In the genomic region with DNA sequence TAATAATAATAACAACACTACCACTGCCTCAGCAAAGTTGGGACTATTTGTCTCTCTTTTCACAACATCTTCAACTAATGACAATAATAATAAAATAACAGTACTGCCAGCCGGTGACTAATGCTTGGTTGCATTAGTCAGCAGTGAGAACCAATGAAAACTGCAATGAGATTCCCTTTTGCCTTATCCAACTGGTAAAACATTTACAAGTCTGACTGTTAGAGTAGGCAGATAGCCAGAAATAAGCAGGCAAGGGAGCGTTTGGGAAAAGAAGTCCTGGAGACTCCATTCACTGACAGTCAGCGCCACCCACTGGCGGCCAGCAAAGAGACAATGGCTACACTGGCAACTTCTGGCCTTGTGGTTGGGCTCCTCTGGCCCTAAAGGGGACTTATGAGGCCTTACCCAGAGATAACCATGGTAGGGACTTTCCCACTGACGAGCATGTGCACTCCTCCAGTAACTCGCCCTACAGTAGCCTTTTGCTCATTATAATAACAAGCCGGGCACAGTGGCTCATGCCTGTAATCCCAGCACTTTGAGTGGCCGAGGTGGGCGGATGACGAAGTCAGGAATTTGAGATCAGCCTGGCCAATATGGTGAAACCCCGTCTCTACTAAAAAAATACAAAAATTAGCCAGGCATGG, we compare ENCODE assay signal across 8 cellular contexts. TPM values are rescaled to one million over a fixed set of nuclear protein-coding genes. Genes with fewer than 3 reads are reported as not detected.
DNase-seq lines count a peak whose midpoint lies in the region; ATAC-seq, FAIRE-seq and TF ChIP-seq lines count a peak whose summit lies in the region.

No MANE protein-coding gene starts in this region.

- H3K27ac Mint-ChIP-seq in astrocyte (ENCODE audit: unreplicated experiment) = peak overlapping the region; percentile 98
- H3K27ac Mint-ChIP-seq in CD4-positive, alpha-beta T cell = no peak overlapping the region

- CTCF ChIA-PET in CD4-positive, alpha-beta T cell (lab: Charles Lee) = no interaction called here

- H3K4me1 ChIP-seq in astrocyte (ENCODE audit: insufficient read depth, low read length) = peaks cover 31% of the 10 kb centered on the region
- peaks cover 29% of the 10 kb centered on the region for H3K4me1 ChIP-seq in hepatocyte (ENCODE audit: insufficient read depth)
- H3K4me1 ChIP-seq in gastrocnemius medialis = peaks cover 10 to 23% of the 10 kb centered on the region in 2 donors

- H3K36me3 Mint-ChIP-seq in astrocyte (ENCODE audit: low read depth, unreplicated experiment) = no peaks in the 10 kb centered on the region
- H3K36me3 Mint-ChIP-seq in CD4-positive, alpha-beta T cell (ENCODE audit: low read depth) = peaks cover 7% of the 10 kb centered on the region

- peak overlapping the region; percentile 68 for H3K4me3 Mint-ChIP-seq in astrocyte (ENCODE audit: unreplicated experiment)
- H3K4me3 Mint-ChIP-seq in CD4-positive, alpha-beta T cell = no peak overlapping the region

- H3K27ac ChIP-seq in astrocyte (ENCODE audit: low read depth, low read length) (peak overlapping the region; percentile 98), hepatocyte (peak overlapping the region; percentile 74), gastrocnemius medialis (no peak overlapping the region)
- H3K27ac ChIP-seq in CD4-positive, alpha-beta T cell (ENCODE audit: low read depth, low read length) = no peak overlapping the region

- TF ChIP-seq CTCF in astrocyte (IDR thresholded peaks at IDR 0.05; ENCODE audit: insufficient read depth, low read depth, low read length) (peak; percentile 89), hepatocyte (IDR thresholded peaks at IDR 0.05; ENCODE audit: poor library complexity) (peak; percentile 85), gastrocnemius medialis (IDR thresholded peaks at IDR 0.05 in 4 of 5, conservative IDR thresholded peaks at IDR 0.05 in 1 of 5) (peak in 4 of 5 experiments; percentile 27 to 63 (median 60))
- TF ChIP-seq CTCF in CD4-positive, alpha-beta T cell (IDR thresholded peaks at IDR 0.05) = no peak

- POLR2A ChIA-PET in CD4-positive, alpha-beta T cell (lab: Charles Lee) = interaction anchor here (0.6 kb wide), 1 partner anchor 20 kb away, joined by 3 read pairs; no protein-coding TSS in a partner anchor

- in situ Hi-C loops in gastrocnemius medialis (cut with MboI; ENCODE audit: low sequenced_read_pairs in 4 of 4) = loop anchor here (25.0 kb wide), 2 partner anchors 333 to 358 kb away; a partner anchor contains a TSS

- 32% methylated on average over 11 of the region's 11 CpGs for WGBS in hepatocyte (ENCODE audit: low lambda C conversion rate, missing lambda C conversion rate)

- TF ChIP-seq POLR2A in gastrocnemius medialis (IDR thresholded peaks at IDR 0.05) = no peak

- H3K4me3 ChIP-seq in astrocyte (ENCODE audit: insufficient read depth, low read depth, low read length) (peak overlapping the region; percentile 43), hepatocyte (no peak overlapping the region), gastrocnemius medialis (no peak overlapping the region)

- no peaks in the 10 kb centered on the region for H3K9me2 ChIP-seq in hepatocyte (replicated peaks; ENCODE audit: insufficient read depth)

- FAIRE-seq in astrocyte (lab: Jason Lieb, UNC) = peak; percentile 82

- H2AFZ ChIP-seq in astrocyte (ENCODE audit: low read depth, low read length) (peak overlapping the region; percentile 53), hepatocyte (no peak overlapping the region)

- H3K27me3 Mint-ChIP-seq in astrocyte (ENCODE audit: low read depth, unreplicated experiment) = no peaks in the 10 kb centered on the region
- H3K27me3 Mint-ChIP-seq in CD4-positive, alpha-beta T cell = peaks cover 15% of the 10 kb centered on the region

- peak; percentile 36 for ATAC-seq in HG02798 (IDR thresholded peaks at IDR 0.05; ENCODE audit: poor library complexity, unreplicated experiment)
- ATAC-seq in gastrocnemius medialis = peak in 1 of 2 donors; percentile 15
- no peak for ATAC-seq in CD4-positive, alpha-beta T cell (ENCODE audit: poor library complexity)

- H3K4me1 Mint-ChIP-seq in astrocyte (ENCODE audit: low read depth, unreplicated experiment) = peaks cover 35% of the 10 kb centered on the region
- peaks cover 25% of the 10 kb centered on the region for H3K4me1 Mint-ChIP-seq in CD4-positive, alpha-beta T cell (ENCODE audit: low read depth)

- no peaks in the 10 kb centered on the region for H3K27me3 ChIP-seq in astrocyte (ENCODE audit: insufficient read depth, low read length)
- H3K27me3 ChIP-seq in hepatocyte = no peaks in the 10 kb centered on the region
- H3K27me3 ChIP-seq in gastrocnemius medialis = no peaks in the 10 kb centered on the region
- H3K27me3 ChIP-seq in CD4-positive, alpha-beta T cell (ENCODE audit: control insufficient read depth, insufficient read depth, low read length) = no peaks in the 10 kb centered on the region

- no peaks in the 10 kb centered on the region for H3K9me3 Mint-ChIP-seq in astrocyte (ENCODE audit: unreplicated experiment)
- no peaks in the 10 kb centered on the region for H3K9me3 Mint-ChIP-seq in CD4-positive, alpha-beta T cell

- H3K4me2 ChIP-seq in astrocyte (ENCODE audit: low read length) = peak overlapping the region; percentile 81
- peak overlapping the region; percentile 46 for H3K4me2 ChIP-seq in hepatocyte

- DNase-seq in Daoy (ENCODE audit: low read depth) (peak; percentile 99), NCI-H510A (lab: John Stamatoyannopoulos, UW) (peak; percentile 19), astrocyte (ENCODE audit: low read depth) (peak; percentile 99), hepatocyte (ENCODE audit: low spot score) (peak; percentile 95), gastrocnemius medialis (peak; percentile 18 to 66)
- no peak for DNase-seq in CD4-positive, alpha-beta T cell
- DNase-seq in stimulated activated CD4-positive, alpha-beta T cell treated with anti-CD3 and anti-CD28 coated beads, Interleukin-2, amount 100 ng/mL, for 48 hours = no peak

- peaks cover 15% of the 10 kb centered on the region for H3K79me2 ChIP-seq in astrocyte (ENCODE audit: insufficient read depth, low read length)
- peaks cover 11% of the 10 kb centered on the region for H3K79me2 ChIP-seq in hepatocyte

- no peaks in the 10 kb centered on the region for H3K9me3 ChIP-seq in astrocyte (ENCODE audit: insufficient read depth, low read depth, low read length)
- H3K9me3 ChIP-seq in hepatocyte (ENCODE audit: low read depth) = no peaks in the 10 kb centered on the region
- H3K9me3 ChIP-seq in gastrocnemius medialis = no peaks in the 10 kb centered on the region
- H3K9me3 ChIP-seq in CD4-positive, alpha-beta T cell (ENCODE audit: control insufficient read depth, low read length) = no peaks in the 10 kb centered on the region

- H4K20me1 ChIP-seq in astrocyte (ENCODE audit: insufficient read depth, low read length) (peaks cover 11% of the 10 kb centered on the region), hepatocyte (ENCODE audit: insufficient read depth, poor library complexity, severe bottlenecking) (peaks cover 10% of the 10 kb centered on the region)

- no peaks in the 10 kb centered on the region for H3K36me3 ChIP-seq in astrocyte (ENCODE audit: insufficient read depth, low read length)
- no peaks in the 10 kb centered on the region for H3K36me3 ChIP-seq in hepatocyte (replicated peaks; ENCODE audit: insufficient read depth, low read depth)
- no peaks in the 10 kb centered on the region for H3K36me3 ChIP-seq in gastrocnemius medialis

- intact Hi-C loops in gastrocnemius medialis (cut with DNase I; ENCODE audit: low total_unique reads) = loop anchor here (5.0 to 10.0 kb wide), 2 partner anchors 632 to 635 kb away; a partner anchor contains a TSS
- intact Hi-C loops in CD4-positive, alpha-beta T cell (cut with DNase I, micrococcal nuclease) = loop anchor here in 1 of 2 experiments (5.0 to 10.0 kb wide), 2 partner anchors 635 to 1002 kb away; a partner anchor contains a TSS

- peak overlapping the region; percentile 82 for H3K9ac ChIP-seq in astrocyte (ENCODE audit: low read length)

RNA-seq across cellular contexts. Expression of a gene that starts 3.4 kb away (rescaled TPM):
- 45.9 and 54.2 TPM in 2 replicates for total RNA-seq in Daoy (2014; rRNA removed; shearing (Covaris generic))
- total RNA-seq in astrocyte (78.3 and 96.0 TPM in 2 replicates), hepatocyte (36.0 and 42.5 TPM in 2 replicates), gastrocnemius medialis (10 to 100 TPM; 68.0 to 91.4 (median 80.6) TPM)
- 92.4 and 98.8 TPM in 2 replicates for polyA plus RNA-seq in hepatocyte
- total RNA-seq in CD4-positive, alpha-beta T cell = 10 to 100 TPM; 53.2 to 53.4 TPM

RNA-seq across cellular contexts. Expression of a gene that starts 21.2 kb away (rescaled TPM):
- not detected in 2 replicates for total RNA-seq in Daoy (2014; rRNA removed; shearing (Covaris generic))
- total RNA-seq in astrocyte (not detected in 2 replicates), hepatocyte (not detected in 2 replicates), gastrocnemius medialis (1 to 10 TPM in 2 of 4 donors, under 1 TPM in 2; 0.94 to 6.2 (median 1.5) TPM)
- polyA plus RNA-seq in hepatocyte = not detected in 2 replicates
- under 1 TPM; 0.20 to 0.49 TPM for total RNA-seq in CD4-positive, alpha-beta T cell

Comparison
In these comparisons a context has a peak if more than half of its experiments do, and no peak if none do; other contexts are left out.
1. DNase-seq: peak in Daoy (single experiment), NCI-H510A (single experiment), astrocyte (single experiment), hepatocyte (single experiment) and gastrocnemius medialis (2 of 2); none in CD4-positive, alpha-beta T cell (0 of 10) and stimulated activated CD4-positive, alpha-beta T cell treated with anti-CD3 and anti-CD28 coated beads, Interleukin-2, amount 100 ng/mL, for 48 hours (0 of 2).
2. H3K27ac ChIP-seq: peak in astrocyte (single experiment) and hepatocyte (single experiment); none in gastrocnemius medialis (0 of 4) and CD4-positive, alpha-beta T cell (single experiment).